Comparison of ENCODE assay signal across 13 cellular contexts in genomic region chr14:63134801-63135200, GRCh38.
DNase-seq lines count a peak whose midpoint lies in the region; ATAC-seq and TF ChIP-seq lines count a peak whose summit lies in the region.
"Had no signal": no experiment of that assay in that cellular context is flagged by ENCODE, and none has a peak within 500 bp of the region (broad histone marks: within the 10 kb centered on the region; RNA-seq: fewer than 3 reads in every experiment).

No MANE protein-coding gene starts in this region.

- DNase-seq in DMS53 treated with DMSO at 0.1 percent for 48 hours (lab: John Stamatoyannopoulos, UW; ENCODE audit: unreplicated experiment) = peak; percentile 8
- DNase-seq in NCI-H1092 treated with DMSO at 0.1 percent for 48 hours (lab: John Stamatoyannopoulos, UW) = peak; percentile 53
- DNase-seq in WERI-Rb-1 = no peak
- DNase-seq in left kidney (ENCODE audit: low read depth, low spot score) = peak; percentile 46
- DNase-seq in Right ventricle myocardium superior = no peak
- no peak for DNase-seq in stimulated activated CD4-positive, alpha-beta T cell treated with anti-CD3 and anti-CD28 coated beads, Interleukin-12 subunit alpha, Interleukin-12 subunit beta, amount 100 ng/mL, for 4 hours
- no peak for DNase-seq in AG08396 (ENCODE audit: low spot score)
- DNase-seq: activated B cell treated with CpG ODN at 0.5 μM for 24 hours; islet precursor cell; MV-4-11; stimulated activated CD4-positive, alpha-beta T cell treated with anti-CD3 and anti-CD28 coated beads, Interleukin-15, amount 100 ng/mL, for 24 hours had no signal

- H3K27ac ChIP-seq in WERI-Rb-1 = no peak overlapping the region

- H3K4me3 ChIP-seq in WERI-Rb-1 (ENCODE audit: low read depth, low read length) = no peak overlapping the region
- H3K4me3 ChIP-seq: HAP-1 had no signal

- no peaks in the 10 kb centered on the region for H3K9me3 ChIP-seq in WERI-Rb-1 (ENCODE audit: severe bottlenecking)
- H3K9me3 ChIP-seq: HAP-1 had no signal

- no peaks in the 10 kb centered on the region for H3K27me3 ChIP-seq in WERI-Rb-1 (ENCODE audit: insufficient read depth, low read depth, severe bottlenecking)

- intact Hi-C loops in Right ventricle myocardium superior (cut with DNase I) = no loop called here

- TF ChIP-seq CTCF in WERI-Rb-1 (IDR thresholded peaks at IDR 0.05; ENCODE audit: low read depth, low read length) = peak; percentile 26; the same call in 1 of the 2 replicates

- ATAC-seq in Right ventricle myocardium superior (ENCODE audit: poor library complexity) (no peak), HG03457 (IDR thresholded peaks at IDR 0.05; ENCODE audit: unreplicated experiment) (no peak)

- no peaks in the 10 kb centered on the region for H3K36me3 ChIP-seq in WERI-Rb-1
- H3K36me3 ChIP-seq: HAP-1 had no signal

Comparison
In these comparisons a context has a peak if more than half of its experiments do, and no peak if none do; other contexts are left out.
1. DNase-seq: peak in DMS53 treated with DMSO at 0.1 percent for 48 hours (single experiment), NCI-H1092 treated with DMSO at 0.1 percent for 48 hours (single experiment) and left kidney (single experiment); none in WERI-Rb-1 (single experiment), Right ventricle myocardium superior (single experiment), stimulated activated CD4-positive, alpha-beta T cell treated with anti-CD3 and anti-CD28 coated beads, Interleukin-12 subunit alpha, Interleukin-12 subunit beta, amount 100 ng/mL, for 4 hours (single experiment) and AG08396 (single experiment).